Comparison of ENCODE assay signal across 8 cellular contexts in genomic region chr17:47733414-47734288, GRCh38. TPM values are rescaled to one million over a fixed set of nuclear protein-coding genes. Genes with fewer than 3 reads are reported as not detected.
A peak's percentile ranks its signal among the peaks of the same experiment; 100 is the strongest.
DNase-seq lines count a peak whose midpoint lies in the region; ATAC-seq lines count a peak whose summit lies in the region.

No MANE protein-coding gene starts in this region.

- POLR2A ChIA-PET in activated CD4-positive, alpha-beta T cell treated with anti-CD3 and anti-CD28 coated beads, Interleukin-2, amount 10 ng/mL, durations not matched to agents 7 days and 5 days (lab: Charles Lee): interaction anchor here (0.5 to 1.1 kb wide), 3 partner anchors 12 to 1178 kb away, joined by 3 to 11 read pairs (median 7); no protein-coding TSS in a partner anchor

- H3K27me3 Mint-ChIP-seq in activated CD4-positive, alpha-beta T cell treated with anti-CD3 and anti-CD28 coated beads, Interleukin-2, amount 10 ng/mL, durations not matched to agents 7 days and 5 days: peaks cover 1% of the 10 kb centered on the region

- CTCF ChIA-PET in activated CD4-positive, alpha-beta T cell treated with anti-CD3 and anti-CD28 coated beads, Interleukin-2, amount 10 ng/mL, durations not matched to agents 7 days and 5 days (lab: Charles Lee): interaction anchor here (0.6 to 2.2 kb wide), 14 partner anchors 8 to 85 kb away, joined by 3 to 13 read pairs (median 6); no protein-coding TSS in a partner anchor

- H3K27ac Mint-ChIP-seq in activated CD4-positive, alpha-beta T cell treated with anti-CD3 and anti-CD28 coated beads, Interleukin-2, amount 10 ng/mL, durations not matched to agents 7 days and 5 days: peak overlapping the region; percentile 93

- peak overlapping the region; percentile 91 for H3K4me3 Mint-ChIP-seq in activated CD4-positive, alpha-beta T cell treated with anti-CD3 and anti-CD28 coated beads, Interleukin-2, amount 10 ng/mL, durations not matched to agents 7 days and 5 days

- peaks cover 13% of the 10 kb centered on the region for H3K4me1 ChIP-seq in thymus (ENCODE audit: control insufficient read depth, insufficient read depth, low read length)

- no peaks in the 10 kb centered on the region for H3K36me3 ChIP-seq in thymus (ENCODE audit: control insufficient read depth, insufficient read depth)

- H3K4me3 ChIP-seq in thymus (ENCODE audit: low read length): peak overlapping the region; percentile 46

- no peaks in the 10 kb centered on the region for H3K36me3 Mint-ChIP-seq in activated CD4-positive, alpha-beta T cell treated with anti-CD3 and anti-CD28 coated beads, Interleukin-2, amount 10 ng/mL, durations not matched to agents 7 days and 5 days (ENCODE audit: low read depth)

- ATAC-seq in HG03196 (IDR thresholded peaks at IDR 0.05; ENCODE audit: unreplicated experiment): peak; percentile 16

- no peaks in the 10 kb centered on the region for H3K9me3 Mint-ChIP-seq in activated CD4-positive, alpha-beta T cell treated with anti-CD3 and anti-CD28 coated beads, Interleukin-2, amount 10 ng/mL, durations not matched to agents 7 days and 5 days

- WGBS in thymus: 3% methylated on average over 93 of the region's 93 CpGs

- H3K27ac ChIP-seq in thymus (ENCODE audit: low read depth): no peak overlapping the region

- peak; percentile 25 for DNase-seq in activated CD4-positive, alpha-beta T cell treated with anti-CD3 and anti-CD28 coated beads, Interleukin-2, amount 10 ng/mL, durations not matched to agents 7 days and 5 days
- no peak for DNase-seq in activated CD4-positive, alpha-beta T cell treated with anti-CD3 and anti-CD28 coated beads for 48 hours
- peak; percentile 21 for DNase-seq in activated naive CD4-positive, alpha-beta T cell treated with anti-CD3 and anti-CD28 coated beads, Interleukin-2, amount 50 U/mL, for 16 hours
- DNase-seq in left kidney (ENCODE audit: low read depth, low spot score) (peak; percentile 41), iPS-NIHi7 (ENCODE audit: extremely low spot score) (no peak)
- no peak for DNase-seq in stimulated activated naive CD4-positive, alpha-beta T cell treated with Interleukin-2 at 50 U/mL for 16 hours (lab: John Stamatoyannopoulos, UW)

- H3K4me1 Mint-ChIP-seq in activated CD4-positive, alpha-beta T cell treated with anti-CD3 and anti-CD28 coated beads, Interleukin-2, amount 10 ng/mL, durations not matched to agents 7 days and 5 days: peaks cover 76% of the 10 kb centered on the region

- no peaks in the 10 kb centered on the region for H3K9me3 ChIP-seq in thymus (ENCODE audit: control insufficient read depth)

- peaks cover 24% of the 10 kb centered on the region for H3K27me3 ChIP-seq in thymus (ENCODE audit: control insufficient read depth, insufficient read depth)

RNA-seq across cellular contexts. Expression of gene TBX21, which starts 0.6 kb away (rescaled TPM):
- total RNA-seq in activated CD4-positive, alpha-beta T cell treated with anti-CD3 and anti-CD28 coated beads, Interleukin-2, amount 10 ng/mL, durations not matched to agents 7 days and 5 days: 10 to 100 TPM; 13.8 to 16.0 TPM
- 1.6 TPM for polyA plus RNA-seq in thymus

RNA-seq across cellular contexts. Expression of gene TBKBP1, which starts 39.7 kb away (rescaled TPM):
- total RNA-seq in activated CD4-positive, alpha-beta T cell treated with anti-CD3 and anti-CD28 coated beads, Interleukin-2, amount 10 ng/mL, durations not matched to agents 7 days and 5 days: 1 to 10 TPM; 2.5 to 3.0 TPM
- 9.5 TPM for polyA plus RNA-seq in thymus

Comparison
In these comparisons a context has a peak if more than half of its experiments do, and no peak if none do; other contexts are left out.
1. DNase-seq: peak in activated CD4-positive, alpha-beta T cell treated with anti-CD3 and anti-CD28 coated beads, Interleukin-2, amount 10 ng/mL, durations not matched to agents 7 days and 5 days (single experiment), activated naive CD4-positive, alpha-beta T cell treated with anti-CD3 and anti-CD28 coated beads, Interleukin-2, amount 50 U/mL, for 16 hours (single experiment) and left kidney (single experiment); none in activated CD4-positive, alpha-beta T cell treated with anti-CD3 and anti-CD28 coated beads for 48 hours (single experiment), iPS-NIHi7 (single experiment) and stimulated activated naive CD4-positive, alpha-beta T cell treated with Interleukin-2 at 50 U/mL for 16 hours (single experiment).